32 cellular contexts compared by ENCODE assay signal in the genomic region with DNA sequence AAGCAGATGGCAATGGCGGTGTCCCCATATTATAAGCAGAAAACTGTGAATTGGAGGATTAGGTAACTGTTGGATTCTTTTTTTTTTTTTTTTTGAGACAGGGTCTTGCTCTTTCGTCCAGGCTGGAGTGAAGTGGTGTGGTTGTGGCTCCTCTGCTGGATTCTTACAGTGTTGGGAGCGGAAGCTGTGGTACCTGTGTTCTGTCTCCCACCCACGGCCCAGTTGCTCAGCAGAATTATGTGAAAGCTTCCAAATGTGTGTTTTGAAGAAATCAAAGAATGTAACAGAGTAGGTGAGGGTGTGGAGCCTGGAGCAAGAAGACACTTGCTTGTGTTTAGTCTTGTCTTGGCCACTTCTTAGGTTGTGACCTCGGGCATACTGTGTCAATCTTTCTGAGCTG.
DNase-seq lines count a peak whose midpoint lies in the region; ATAC-seq, FAIRE-seq and TF ChIP-seq lines count a peak whose summit lies in the region.
"Had no signal": no experiment of that assay in that cellular context is flagged by ENCODE, and none has a peak within 500 bp of the region (broad histone marks: within the 10 kb centered on the region; RNA-seq: fewer than 3 reads in every experiment).

No MANE protein-coding gene starts in this region.

- H3K4me3 Mint-ChIP-seq in neural crest cell, result no peak overlapping the region
- no peak overlapping the region for H3K4me3 Mint-ChIP-seq in activated CD8-positive, alpha-beta T cell treated with anti-CD3 and anti-CD28 coated beads, Interleukin-2, amount 10 ng/mL, durations not matched to agents 7 days and 5 days
- H3K4me3 Mint-ChIP-seq: B cell; CD14-positive monocyte; CD4-positive, alpha-beta memory T cell; CD4-positive, alpha-beta T cell; CD4-positive, CD25-positive, alpha-beta regulatory T cell; CD8-positive, alpha-beta memory T cell; CD8-positive, alpha-beta T cell had no signal

- no peaks in the 10 kb centered on the region for H3K36me3 Mint-ChIP-seq in neural crest cell (ENCODE audit: low read depth)
- H3K36me3 Mint-ChIP-seq in activated CD8-positive, alpha-beta T cell treated with anti-CD3 and anti-CD28 coated beads, Interleukin-2, amount 10 ng/mL, durations not matched to agents 7 days and 5 days (ENCODE audit: low read depth), result no peaks in the 10 kb centered on the region
- H3K36me3 Mint-ChIP-seq: CD14-positive monocyte; CD4-positive, alpha-beta memory T cell; CD4-positive, CD25-positive, alpha-beta regulatory T cell; CD8-positive, alpha-beta memory T cell; CD8-positive, alpha-beta T cell had no signal

- H3K9ac ChIP-seq in H1 (replicated peaks in 1 of 4; ENCODE audit: extremely low read depth in 1 of 4, low read depth in 3 of 4, low read length in 3 of 4) (no peak overlapping the region), iPS-15b (ENCODE audit: low read depth, low read length) (peak overlapping the region; percentile 39)
- H3K9ac ChIP-seq: BLaER1; BLaER1 treated with 17β-estradiol and CSF1 and Interleukin-3, amounts not matched to agents 10 nM and 100 nM had no signal

- peak overlapping the region; percentile 68; the same call in 1 of the 2 replicates for H2AK5ac ChIP-seq in H1 (ENCODE audit: low read depth, low read length)

- H4K20me1 ChIP-seq in H1 (replicated peaks in 1 of 2; ENCODE audit: control insufficient read depth in 1 of 2, insufficient read depth in 2 of 2, low read length in 2 of 2), result peaks cover 0 to 1% of the 10 kb centered on the region in 2 experiments
- H4K20me1 ChIP-seq: BLaER1; BLaER1 treated with 17β-estradiol and CSF1 and Interleukin-3, amounts not matched to agents 10 nM and 100 nM had no signal

- no peak overlapping the region for H2BK15ac ChIP-seq in H1 (ENCODE audit: low read length)

- 94% methylated on average over 5 of the region's 5 CpGs; no CpG with 5 or more reads in 1 of the 2 experiments for WGBS in H1 (ENCODE audit: extremely low coverage in 1 of 2, insufficient coverage in 1 of 2, insufficient read length in 1 of 2, insufficient replicate concordance in 2 of 2, low coverage in 1 of 2, low lambda C conversion rate in 2 of 2, missing lambda C conversion rate in 1 of 2), 2 experiments

- H2BK12ac ChIP-seq in H1 (ENCODE audit: low read depth, low read length), result no peak overlapping the region

- peaks cover 0 to 7% (median 1%) of the 10 kb centered on the region in 4 experiments; a peak in 3 of 7 replicates for H3K4me1 ChIP-seq in H1 (replicated peaks in 1 of 4; ENCODE audit: control insufficient read depth in 3 of 4, insufficient read depth in 4 of 4, low read length in 3 of 4)
- no peaks in the 10 kb centered on the region for H3K4me1 ChIP-seq in iPS-15b (ENCODE audit: control insufficient read depth, insufficient read depth, low read length)
- H3K4me1 ChIP-seq: A549, BE2C, Caco-2 had no signal

- H4K5ac ChIP-seq in H1 (ENCODE audit: insufficient read length, low read depth, low read length), result no peak overlapping the region

- H3K4ac ChIP-seq in H1 (replicated peaks; ENCODE audit: insufficient read length, low read depth, low read length), result no peak overlapping the region

- TF ChIP-seq POLR2A in H1 (IDR thresholded peaks at IDR 0.05; ENCODE audit: control extremely low read depth in 1 of 2, low read depth in 2 of 2, low read length in 2 of 2), result no peak

- H3K27me3 ChIP-seq in H1 (replicated peaks in 1 of 4; ENCODE audit: control insufficient read depth in 3 of 4, extremely low read depth in 1 of 4, insufficient read depth in 3 of 4, low read length in 3 of 4), result peaks cover 0 to 1% (median 0%) of the 10 kb centered on the region in 4 experiments; a peak in 2 of 7 replicates
- H3K27me3 ChIP-seq in iPS-15b (ENCODE audit: control insufficient read depth, insufficient read depth, low read length), result no peaks in the 10 kb centered on the region
- H3K27me3 ChIP-seq: BE2C; BLaER1; BLaER1 treated with 17β-estradiol and CSF1 and Interleukin-3, amounts not matched to agents 10 nM and 100 nM had no signal

- H4K8ac ChIP-seq in H1 (ENCODE audit: extremely low read depth, insufficient read depth, low read length), result no peak overlapping the region

- no peak overlapping the region for H2AFZ ChIP-seq in H1 (ENCODE audit: low read length)

- H2BK120ac ChIP-seq in H1 (replicated peaks; ENCODE audit: low read depth, low read length), result no peak overlapping the region

- H3K4me1 Mint-ChIP-seq in neural crest cell, result peaks cover 6% of the 10 kb centered on the region
- peaks cover 17% of the 10 kb centered on the region for H3K4me1 Mint-ChIP-seq in activated CD8-positive, alpha-beta T cell treated with anti-CD3 and anti-CD28 coated beads, Interleukin-2, amount 10 ng/mL, durations not matched to agents 7 days and 5 days (ENCODE audit: low read depth)
- H3K4me1 Mint-ChIP-seq: B cell; CD4-positive, CD25-positive, alpha-beta regulatory T cell had no signal

- ATAC-seq in left cardiac atrium, result no peak
- no peak for ATAC-seq in activated CD8-positive, alpha-beta T cell treated with anti-CD3 and anti-CD28 coated beads, Interleukin-2, amount 10 ng/mL, durations not matched to agents 7 days and 5 days
- ATAC-seq: A549; CD8-positive, alpha-beta T cell had no signal

- CTCF ChIA-PET in H1 (lab: Charles Lee; ENCODE audit: partially characterized antibody), result interaction anchor here (0.7 to 1.2 kb wide), 5 partner anchors 11 to 1284 kb away, joined by 3 to 4 read pairs (median 3); no protein-coding TSS in a partner anchor
- CTCF ChIA-PET in activated CD8-positive, alpha-beta T cell treated with anti-CD3 and anti-CD28 coated beads, Interleukin-2, amount 10 ng/mL, durations not matched to agents 7 days and 5 days (lab: Charles Lee), result no interaction called here

- H3K4me3 ChIP-seq in H1 (ENCODE audit: extremely low read depth in 1 of 4, insufficient read depth in 2 of 4, low read depth in 3 of 4, low read length in 4 of 4) (no peak overlapping the region), iPS-15b (ENCODE audit: low read depth, low read length) (no peak overlapping the region)
- H3K4me3 ChIP-seq: A549; BLaER1; BLaER1 treated with 17β-estradiol and CSF1 and Interleukin-3, amounts not matched to agents 10 nM and 100 nM had no signal

- no peak overlapping the region for H3K18ac ChIP-seq in H1 (ENCODE audit: extremely low read depth, low read length)

- TF ChIP-seq RAD21 in H1 (IDR thresholded peaks at IDR 0.05 in 1 of 2, conservative IDR thresholded peaks at IDR 0.05 in 1 of 2; ENCODE audit: low read depth in 2 of 2, low read length in 2 of 2), result no peak

- H3K36me3 ChIP-seq in H1 (ENCODE audit: control insufficient read depth in 2 of 4, insufficient read depth in 4 of 4, low read length in 3 of 4) (no peaks in the 10 kb centered on the region), iPS-15b (ENCODE audit: control insufficient read depth, insufficient read depth, low read length) (no peaks in the 10 kb centered on the region)
- H3K36me3 ChIP-seq: BE2C; BLaER1; BLaER1 treated with 17β-estradiol and CSF1 and Interleukin-3, amounts not matched to agents 10 nM and 100 nM had no signal

- H3K23me2 ChIP-seq in H1 (ENCODE audit: low read depth, low read length), result no peaks in the 10 kb centered on the region

- TF ChIP-seq EP300 in H1 (IDR thresholded peaks at IDR 0.05; ENCODE audit: borderline replicate concordance in 1 of 2, low read depth in 2 of 2, low read length in 2 of 2), result no peak

- no peak overlapping the region for H3K23ac ChIP-seq in H1 (ENCODE audit: insufficient read length)

- FAIRE-seq in H1 (lab: Jason Lieb, UNC), result no peak
- FAIRE-seq: A204.1, A549, D721Med had no signal

- no peak for TF ChIP-seq CTCF in H1 (IDR thresholded peaks at IDR 0.05; ENCODE audit: control extremely low read depth in 1 of 3, insufficient read depth in 1 of 3, low read depth in 1 of 3, low read length in 3 of 3)
- no peak for TF ChIP-seq CTCF in neural crest cell (conservative IDR thresholded peaks at IDR 0.05)

- H4K91ac ChIP-seq in H1 (replicated peaks; ENCODE audit: insufficient read length, low read length), result no peak overlapping the region

- no peaks in the 10 kb centered on the region for H3K79me2 ChIP-seq in H1 (ENCODE audit: control insufficient read depth in 1 of 2, insufficient read depth in 2 of 2, low read length in 2 of 2)

- no peak overlapping the region for H3K14ac ChIP-seq in H1 (ENCODE audit: insufficient read length)

- H3K79me1 ChIP-seq in H1 (ENCODE audit: low read depth, low read length), result no peaks in the 10 kb centered on the region

- H3K27me3 Mint-ChIP-seq in neural crest cell (ENCODE audit: low read depth), result peaks cover 3% of the 10 kb centered on the region
- H3K27me3 Mint-ChIP-seq in activated CD8-positive, alpha-beta T cell treated with anti-CD3 and anti-CD28 coated beads, Interleukin-2, amount 10 ng/mL, durations not matched to agents 7 days and 5 days (ENCODE audit: low read depth), result peaks cover 9% of the 10 kb centered on the region

- intact Hi-C loops in left cardiac atrium (cut with DNase I), result no loop called here

- H2BK20ac ChIP-seq in H1 (ENCODE audit: low read length), result no peak overlapping the region

- no peaks in the 10 kb centered on the region for H3K9me3 ChIP-seq in H1 (ENCODE audit: insufficient read depth in 2 of 2, low read depth in 1 of 2, low read length in 1 of 2)
- no peaks in the 10 kb centered on the region for H3K9me3 ChIP-seq in iPS-15b (ENCODE audit: control insufficient read depth, insufficient read depth, low read length)
- H3K9me3 ChIP-seq: A549; BE2C; BLaER1; BLaER1 treated with 17β-estradiol and CSF1 and Interleukin-3, amounts not matched to agents 10 nM and 100 nM; Caco-2 had no signal

- POLR2A ChIA-PET in H1 (lab: Charles Lee; ENCODE audit: partially characterized antibody), result no interaction called here
- POLR2A ChIA-PET in activated CD8-positive, alpha-beta T cell treated with anti-CD3 and anti-CD28 coated beads, Interleukin-2, amount 10 ng/mL, durations not matched to agents 7 days and 5 days (lab: Charles Lee), result no interaction called here

- H3K27ac Mint-ChIP-seq in neural crest cell (ENCODE audit: unreplicated experiment), result peak overlapping the region; percentile 48
- H3K27ac Mint-ChIP-seq in activated CD8-positive, alpha-beta T cell treated with anti-CD3 and anti-CD28 coated beads, Interleukin-2, amount 10 ng/mL, durations not matched to agents 7 days and 5 days, result no peak overlapping the region
- H3K27ac Mint-ChIP-seq: B cell; CD14-positive monocyte; CD4-positive, alpha-beta memory T cell; CD4-positive, alpha-beta T cell; CD4-positive, CD25-positive, alpha-beta regulatory T cell; CD8-positive, alpha-beta memory T cell; CD8-positive, alpha-beta T cell had no signal

- no peak overlapping the region for H3K4me2 ChIP-seq in H1 (ENCODE audit: insufficient read depth in 1 of 2, low read depth in 2 of 2, low read length in 2 of 2)
- H3K4me2 ChIP-seq: A549; BLaER1; BLaER1 treated with 17β-estradiol and CSF1 and Interleukin-3, amounts not matched to agents 10 nM and 100 nM had no signal

- H3K56ac ChIP-seq in H1 (replicated peaks; ENCODE audit: insufficient read length, low read depth, low read length), result no peak overlapping the region

- no peak overlapping the region for H2BK5ac ChIP-seq in H1 (ENCODE audit: low read depth, low read length)

- no peaks in the 10 kb centered on the region for H3K9me3 Mint-ChIP-seq in neural crest cell
- no peaks in the 10 kb centered on the region for H3K9me3 Mint-ChIP-seq in activated CD8-positive, alpha-beta T cell treated with anti-CD3 and anti-CD28 coated beads, Interleukin-2, amount 10 ng/mL, durations not matched to agents 7 days and 5 days (ENCODE audit: insufficient read depth)
- H3K9me3 Mint-ChIP-seq: CD4-positive, alpha-beta T cell; CD8-positive, alpha-beta memory T cell; CD8-positive, alpha-beta T cell had no signal

- no peak overlapping the region for H3K27ac ChIP-seq in H1 (ENCODE audit: low read depth, low read length)
- H3K27ac ChIP-seq: 22Rv1; A549; BLaER1; BLaER1 treated with 17β-estradiol and CSF1 and Interleukin-3, amounts not matched to agents 10 nM and 100 nM; C4-2B had no signal

- DNase-seq in H1 (ENCODE audit: low read depth in 1 of 2, low spot score in 2 of 2), result no peak
- DNase-seq in neural crest cell (ENCODE audit: low read depth, low spot score), result no peak
- no peak for DNase-seq in left cardiac atrium
- no peak for DNase-seq in NCI-H1694 (lab: John Stamatoyannopoulos, UW)
- DNase-seq in activated CD8-positive, alpha-beta T cell treated with anti-CD3 and anti-CD28 coated beads, Interleukin-2, amount 10 ng/mL, durations not matched to agents 7 days and 5 days, result no peak
- DNase-seq: 8988T; AML-193; BE2C; C1 segment of cervical spinal cord; Caco-2; Calu3; CD4-positive, alpha-beta memory T cell; CD4-positive, alpha-beta T cell; CD4-positive, CD25-positive, alpha-beta regulatory T cell; CD8-positive, alpha-beta memory T cell; CD8-positive, alpha-beta T cell; COR-L47; DMS 273 treated with DMSO at 0.1 percent for 48 hours; DMS79; DMS79 treated with DMSO at 0.1 percent for 48 hours; DND-41; EL had no signal
